ENCODE assay signal across 20 cellular contexts in genomic region chr7:81887691-81888090, GRCh38.
DNase-seq lines count a peak whose midpoint lies in the region; ATAC-seq, FAIRE-seq and TF ChIP-seq lines count a peak whose summit lies in the region.
"Had no signal": no experiment of that assay in that cellular context is flagged by ENCODE, and none has a peak within 500 bp of the region (broad histone marks: within the 10 kb centered on the region; RNA-seq: fewer than 3 reads in every experiment).

No MANE protein-coding gene starts in this region.

- POLR2A ChIA-PET in OCI-LY7 (lab: Charles Lee) = no interaction called here

- intact Hi-C loops in OCI-LY7 (cut with micrococcal nuclease; ENCODE audit: unreplicated experiment) = no loop called here

- H2AFZ ChIP-seq in KMS-11 (ENCODE audit: low read depth) = peak overlapping the region; percentile 1; the same call in 1 of the 2 replicates
- H2AFZ ChIP-seq in OCI-LY7 (ENCODE audit: low read length) = peak overlapping the region; percentile 88
- H2AFZ ChIP-seq: hepatocyte had no signal

- peaks cover 100% of the 10 kb centered on the region for H3K4me1 ChIP-seq in KMS-11 (ENCODE audit: low read depth, poor library complexity, severe bottlenecking)
- peaks cover 24% of the 10 kb centered on the region for H3K4me1 ChIP-seq in OCI-LY7 (ENCODE audit: insufficient read depth, low read length, poor library complexity, severe bottlenecking)
- H3K4me1 ChIP-seq: right lobe of liver, tibial nerve had no signal

- H3K27me3 ChIP-seq in KMS-11 (ENCODE audit: insufficient read depth, low read depth) = no peaks in the 10 kb centered on the region
- H3K27me3 ChIP-seq: hepatocyte, right lobe of liver, tibial nerve had no signal

- H3K27ac ChIP-seq in KMS-11 (peak overlapping the region; percentile 87), OCI-LY7 (ENCODE audit: low read depth, low read length, poor library complexity, severe bottlenecking) (no peak overlapping the region)
- H3K27ac ChIP-seq: hepatocyte, right lobe of liver, tibial nerve had no signal

- H3K4me3 ChIP-seq in KMS-11 (IDR thresholded peaks at IDR 0.05; ENCODE audit: insufficient read depth, low read depth, low read length) (no peak overlapping the region), OCI-LY7 (ENCODE audit: low read depth, low read length, poor library complexity, severe bottlenecking) (peak overlapping the region; percentile 28)
- H3K4me3 ChIP-seq: hepatocyte, right lobe of liver, tibial nerve had no signal

- peak; percentile 46 for ATAC-seq in HG02623 (IDR thresholded peaks at IDR 0.05; ENCODE audit: unreplicated experiment)
- ATAC-seq in HG03039 (IDR thresholded peaks at IDR 0.05; ENCODE audit: unreplicated experiment) = no peak
- ATAC-seq: right lobe of liver had no signal

- H3K36me3 ChIP-seq in KMS-11 (ENCODE audit: insufficient read depth) = no peaks in the 10 kb centered on the region
- H3K36me3 ChIP-seq in OCI-LY7 (ENCODE audit: insufficient read depth, low read length) = no peaks in the 10 kb centered on the region
- H3K36me3 ChIP-seq: right lobe of liver, tibial nerve had no signal

- peak; percentile 44 for FAIRE-seq in GM12892 (lab: Jason Lieb, UNC)
- FAIRE-seq: endothelial cell of umbilical vein, GM18507 had no signal

- no TSS peak for BruUV-seq in OCI-LY7 (replicated peaks; lab: Mats Ljungman, UMichigan)

- CTCF ChIA-PET in OCI-LY7 (lab: Charles Lee; ENCODE audit: unreplicated experiment) = no interaction called here

- peak overlapping the region; percentile 49 for H3K9ac ChIP-seq in KMS-11

- DNase-seq in GM12892 (ENCODE audit: insufficient read length) (no peak), OCI-LY7 (ENCODE audit: low spot score) (no peak), DMS153 treated with DMSO at 0.1 percent for 48 hours (lab: John Stamatoyannopoulos, UW; ENCODE audit: unreplicated experiment) (no peak), GM19240 (ENCODE audit: insufficient read length, low spot score) (no peak), KBM-7 (no peak)
- DNase-seq: activated CD4-positive, alpha-beta T cell treated with anti-CD3 and anti-CD28 coated beads, Interleukin-2, amount 10 ng/mL, durations not matched to agents 24 days and 14 days; activated CD8-positive, alpha-beta memory T cell treated with anti-CD3 and anti-CD28 coated beads, Interleukin-2, amount 50 U/mL, for 48 hours; activated gamma-delta T cell treated with Interleukin-2 at 50 U/mL for 16 hours; CD4-positive, alpha-beta T cell; islet precursor cell; naive B cell; right lobe of liver; stimulated activated naive CD4-positive, alpha-beta T cell treated with Interleukin-2 at 50 U/mL for 16 hours had no signal

- H3K9me3 ChIP-seq in OCI-LY7 (ENCODE audit: low read length) = no peaks in the 10 kb centered on the region
- H3K9me3 ChIP-seq: right lobe of liver, tibial nerve had no signal

- H3K79me2 ChIP-seq in KMS-11 (ENCODE audit: insufficient read depth, low read depth) = no peaks in the 10 kb centered on the region
- no peaks in the 10 kb centered on the region for H3K79me2 ChIP-seq in OCI-LY7 (ENCODE audit: insufficient read depth, low read depth, low read length)
- H3K79me2 ChIP-seq: hepatocyte had no signal

- H3K9me2 ChIP-seq in OCI-LY7 (ENCODE audit: insufficient read depth, low read length) = no peaks in the 10 kb centered on the region

- TF ChIP-seq CTCF in KMS-11 (conservative IDR thresholded peaks at IDR 0.05; ENCODE audit: low read depth, low read length) = no peak
- TF ChIP-seq CTCF in OCI-LY7 (conservative IDR thresholded peaks at IDR 0.05; ENCODE audit: low read length) = no peak

- H4K20me1 ChIP-seq in KMS-11 (ENCODE audit: insufficient read depth) (no peaks in the 10 kb centered on the region), OCI-LY7 (ENCODE audit: insufficient read depth, low read length) (no peaks in the 10 kb centered on the region)

- in situ Hi-C loops in KBM-7 (cut with MboI; ENCODE audit: low pct_unique_long_range_greater_than_20kb, low sequenced_read_pairs) = no loop called here

- peak overlapping the region; percentile 92 for H3K4me2 ChIP-seq in KMS-11
- peak overlapping the region; percentile 58 for H3K4me2 ChIP-seq in OCI-LY7 (ENCODE audit: low read length)
- H3K4me2 ChIP-seq: hepatocyte had no signal

- no peak for TF ChIP-seq POLR2A in GM12892 (IDR thresholded peaks at IDR 0.05; ENCODE audit: low read depth, low read length)
